Comparison of ENCODE assay signal across 9 cellular contexts in genomic region chr17:10297691-10298090, GRCh38.
"Had no signal": no experiment of that assay in that cellular context is flagged by ENCODE, and none has a peak within 500 bp of the region (broad histone marks: within the 10 kb centered on the region; RNA-seq: fewer than 3 reads in every experiment).

No MANE protein-coding gene starts in this region.

- H3K4me3 ChIP-seq: GM23248 had no signal

- H3K9ac ChIP-seq: GM23248, KMS-11 had no signal

- FAIRE-seq: H54 had no signal

- H3K4me2 ChIP-seq: KMS-11 had no signal

- DNase-seq: GM23248, GOT3, H9, HCEC 1CT, HFFc6, Karpas-422, KBM-7 had no signal

- H3K27ac ChIP-seq: GM23248, KMS-11 had no signal

- H2AFZ ChIP-seq: GM23248 had no signal
